Comparison of ENCODE assay signal across 9 cellular contexts in the genomic region with DNA sequence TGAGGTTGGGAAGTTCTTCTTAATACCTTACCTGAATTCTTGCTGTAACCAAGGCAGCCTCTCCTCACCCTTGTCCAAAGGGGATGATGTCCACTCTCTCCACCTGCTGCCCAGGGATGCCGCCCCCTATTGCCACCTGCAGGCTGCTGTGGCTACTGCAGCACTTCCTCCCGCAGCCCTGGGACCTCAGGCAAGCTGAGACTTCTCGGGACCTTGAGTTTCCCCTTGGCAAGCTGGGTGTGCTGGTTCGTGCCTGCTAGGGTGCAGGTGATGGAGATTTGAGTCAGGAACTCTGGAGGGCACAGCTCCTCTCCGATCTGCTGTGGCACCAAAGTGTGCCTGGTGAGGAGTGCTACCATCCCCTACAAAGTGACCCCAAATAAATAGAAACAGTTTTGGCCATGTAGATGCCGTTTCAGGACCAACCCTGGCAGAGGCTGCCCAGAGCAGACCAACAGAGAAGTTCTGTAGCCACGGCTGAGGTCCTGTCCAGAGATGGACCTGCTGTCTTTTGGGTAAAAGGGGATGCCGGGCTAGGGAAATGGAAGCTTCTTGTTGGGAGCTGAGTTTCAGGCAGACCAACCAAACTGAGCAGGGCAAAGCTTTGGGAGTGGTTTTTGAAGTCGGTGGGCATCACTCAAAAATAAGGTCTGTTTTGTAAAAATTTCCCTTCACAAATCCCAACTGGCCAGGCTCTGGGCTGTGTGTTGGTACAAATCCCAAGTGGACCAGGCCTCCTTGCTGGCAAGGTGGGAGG. TPM values are rescaled to one million over a fixed set of nuclear protein-coding genes. Genes with fewer than 3 reads are reported as not detected.
DNase-seq lines count a peak whose midpoint lies in the region; ATAC-seq and TF ChIP-seq lines count a peak whose summit lies in the region.
"Had no signal": no experiment of that assay in that cellular context is flagged by ENCODE, and none has a peak within 500 bp of the region (broad histone marks: within the 10 kb centered on the region; RNA-seq: fewer than 3 reads in every experiment).

No MANE protein-coding gene starts in this region.

- peak overlapping the region; percentile 79 for H3K27ac Mint-ChIP-seq in activated naive CD8-positive, alpha-beta T cell

- H3K79me2 ChIP-seq in PC-3 (ENCODE audit: low read length) = no peaks in the 10 kb centered on the region
- no peaks in the 10 kb centered on the region for H3K79me2 ChIP-seq in smooth muscle cell (ENCODE audit: low read depth)

- H3K27me3 ChIP-seq in AG04450 (ENCODE audit: control insufficient read depth, insufficient read depth, low read length) (peaks cover 53% of the 10 kb centered on the region), PC-3 (ENCODE audit: low read length) (no peaks in the 10 kb centered on the region), right cardiac atrium (ENCODE audit: control insufficient read depth, insufficient read depth) (no peaks in the 10 kb centered on the region), smooth muscle cell (ENCODE audit: low read depth) (no peaks in the 10 kb centered on the region)

- H3K27ac ChIP-seq in AG04450 (ENCODE audit: low read depth, low read length) (peak overlapping the region; percentile 21), PC-3 (ENCODE audit: low read length) (no peak overlapping the region), right cardiac atrium (ENCODE audit: low read length) (no peak overlapping the region), smooth muscle cell (ENCODE audit: low read depth) (no peak overlapping the region)

- BruUV-seq in PC-3 (replicated peaks; lab: Mats Ljungman, UMichigan) = no TSS peak

- H3K4me2 ChIP-seq in PC-3 (ENCODE audit: low read length) (no peak overlapping the region), smooth muscle cell (no peak overlapping the region)

- CTCF ChIA-PET in AG04450 (lab: Charles Lee) = interaction anchor here (0.5 to 2.4 kb wide), 13 partner anchors 10 to 214 kb away, joined by 3 to 12 read pairs (median 4); no protein-coding TSS in a partner anchor
- CTCF ChIA-PET in PC-3 (lab: Charles Lee) = interaction anchor here (0.5 to 1.4 kb wide), 3 partner anchors 36 to 53 kb away, joined by 3 to 10 read pairs (median 4); no protein-coding TSS in a partner anchor

- H3K9me3 Mint-ChIP-seq in activated naive CD8-positive, alpha-beta T cell (ENCODE audit: low read depth) = no peaks in the 10 kb centered on the region

- no peaks in the 10 kb centered on the region for H3F3A ChIP-seq in PC-3 (ENCODE audit: low read length, unreplicated experiment)
- H3F3A ChIP-seq in smooth muscle cell (ENCODE audit: low read depth) = no peaks in the 10 kb centered on the region

- H3K4me1 ChIP-seq in PC-3 (ENCODE audit: insufficient read depth, low read length) (no peaks in the 10 kb centered on the region), right cardiac atrium (ENCODE audit: control insufficient read depth, insufficient read depth, low read length) (no peaks in the 10 kb centered on the region), smooth muscle cell (ENCODE audit: low read depth) (no peaks in the 10 kb centered on the region)

- H3K9me3 ChIP-seq in AG04450 (ENCODE audit: control insufficient read depth, insufficient read depth, low read length) (no peaks in the 10 kb centered on the region; the same call in 1 of the 2 replicates), PC-3 (ENCODE audit: low read length) (no peaks in the 10 kb centered on the region), right cardiac atrium (ENCODE audit: control insufficient read depth, low read length) (no peaks in the 10 kb centered on the region), smooth muscle cell (replicated peaks; ENCODE audit: low read depth) (no peaks in the 10 kb centered on the region)

- TF ChIP-seq CTCF in AG04450 (IDR thresholded peaks at IDR 0.05; ENCODE audit: low read depth, low read length) (peak; percentile 82), GM13977 (IDR thresholded peaks at IDR 0.05; ENCODE audit: extremely low read depth, insufficient read depth, missing control alignments) (peak; percentile 92), PC-3 (conservative IDR thresholded peaks at IDR 0.05; ENCODE audit: low read depth, low read length) (peak; percentile 83), smooth muscle cell (IDR thresholded peaks at IDR 0.05; ENCODE audit: borderline replicate concordance, insufficient read depth, poor library complexity, severe bottlenecking) (peak; percentile 72)

- no peak overlapping the region for H3K4me3 ChIP-seq in AG04450 (ENCODE audit: low read depth, low read length)
- no peak overlapping the region for H3K4me3 ChIP-seq in PC-3 (ENCODE audit: low read length)
- no peak overlapping the region for H3K4me3 ChIP-seq in right cardiac atrium (ENCODE audit: low read length)
- H3K4me3 ChIP-seq in smooth muscle cell = no peak overlapping the region

- H3K36me3 Mint-ChIP-seq in activated naive CD8-positive, alpha-beta T cell = no peaks in the 10 kb centered on the region

- DNase-seq in AG04450 (ENCODE audit: low read depth, low spot score) (no peak), GM13977 (ENCODE audit: low spot score) (peak; percentile 80), PC-3 (peak; percentile 59), right cardiac atrium (peak in 2 of 3 donors; percentile 60 to 70), smooth muscle cell (lab: John Stamatoyannopoulos, UW; ENCODE audit: unreplicated experiment) (no peak), middle frontal gyrus (ENCODE audit: extremely low spot score, low spot score) (no peak)

- no peak overlapping the region for H3K4me3 Mint-ChIP-seq in activated naive CD8-positive, alpha-beta T cell

- H2AFZ ChIP-seq in PC-3 (ENCODE audit: low read length) (no peak overlapping the region), smooth muscle cell (ENCODE audit: low read depth) (no peak overlapping the region)

- in situ Hi-C loops in GM13977 (cut with MboI; ENCODE audit: low pct_unique_long_range_greater_than_20kb, low sequenced_read_pairs, unreplicated experiment) = no loop called here

- H4K20me1 ChIP-seq in PC-3 (ENCODE audit: low read length) (no peaks in the 10 kb centered on the region), smooth muscle cell (ENCODE audit: low read depth) (peaks cover 2% of the 10 kb centered on the region)

- H3K4me1 Mint-ChIP-seq in activated naive CD8-positive, alpha-beta T cell (ENCODE audit: low read depth) = peaks cover 34% of the 10 kb centered on the region

- 37% methylated on average over 9 of the region's 9 CpGs for WGBS in right cardiac atrium
- 55% methylated on average over 9 of the region's 9 CpGs for WGBS in smooth muscle cell (ENCODE audit: low lambda C conversion rate)

- H3K9ac ChIP-seq in PC-3 (ENCODE audit: low read length) (no peak overlapping the region), smooth muscle cell (ENCODE audit: low read depth) (no peak overlapping the region)

- H3K36me3 ChIP-seq in PC-3 (ENCODE audit: low read depth, low read length) (no peaks in the 10 kb centered on the region), smooth muscle cell (ENCODE audit: low read depth) (no peaks in the 10 kb centered on the region)

- H3K9me2 ChIP-seq in PC-3 (replicated peaks; ENCODE audit: low read length) = no peaks in the 10 kb centered on the region

- POLR2A ChIA-PET in AG04450 (lab: Yijun Ruan, JAX) = interaction anchor here (0.5 kb wide), 1 partner anchor 391 kb away, joined by 4 read pairs; no protein-coding TSS in a partner anchor
- POLR2A ChIA-PET in PC-3 (lab: Charles Lee; ENCODE audit: unreplicated experiment) = interaction anchor here (0.7 kb wide), 1 partner anchor 692 kb away, joined by 3 read pairs; no protein-coding TSS in a partner anchor

- H3K27me3 Mint-ChIP-seq in activated naive CD8-positive, alpha-beta T cell = no peaks in the 10 kb centered on the region

- ATAC-seq in PC-3 (peak; percentile 92), right cardiac atrium (peak; percentile 45 to 65), GM19328 (IDR thresholded peaks at IDR 0.05; ENCODE audit: unreplicated experiment) (no peak)

- intact Hi-C loops in PC-3 (cut with micrococcal nuclease) (loop anchor here (2.0 kb wide), 1 partner anchor 50 kb away; no protein-coding TSS in a partner anchor), right cardiac atrium (cut with DNase I) (no loop called here)

RNA-seq across cellular contexts. Expression of gene RUNX3, which starts 31.7 kb away (rescaled TPM):
- polyA plus RNA-seq in AG04450 (2011; rRNA removed) (not detected in 2 replicates), right cardiac atrium (0.34 TPM), smooth muscle cell (6.5 and 8.2 TPM in 2 replicates)
- not detected in 2 replicates for polyA minus RNA-seq in AG04450 (2011; rRNA and poly(A)+ RNA removed)
- total RNA-seq in PC-3 (2014; rRNA removed) (2.8 and 3.7 TPM in 2 replicates), right cardiac atrium (1 to 10 TPM in 2 of 4 donors, under 1 TPM in 2; 0.79 to 1.8 (median 0.96) TPM), smooth muscle cell (2.3 and 4.5 TPM in 2 replicates)
- total RNA-seq: dermis microvascular lymphatic vessel endothelial cell had no signal

Comparison
In these comparisons a context has a peak if more than half of its experiments do, and no peak if none do; other contexts are left out.
1. DNase-seq: peak in GM13977 (single experiment), PC-3 (single experiment) and right cardiac atrium (2 of 3); none in AG04450 (single experiment), smooth muscle cell (single experiment) and middle frontal gyrus (single experiment).
2. Peak in every context shown above with its lines, with median percentiles within 50 percentile points of each other: CTCF ChIP-seq.